23 cellular contexts compared by ENCODE assay signal in the genomic region with DNA sequence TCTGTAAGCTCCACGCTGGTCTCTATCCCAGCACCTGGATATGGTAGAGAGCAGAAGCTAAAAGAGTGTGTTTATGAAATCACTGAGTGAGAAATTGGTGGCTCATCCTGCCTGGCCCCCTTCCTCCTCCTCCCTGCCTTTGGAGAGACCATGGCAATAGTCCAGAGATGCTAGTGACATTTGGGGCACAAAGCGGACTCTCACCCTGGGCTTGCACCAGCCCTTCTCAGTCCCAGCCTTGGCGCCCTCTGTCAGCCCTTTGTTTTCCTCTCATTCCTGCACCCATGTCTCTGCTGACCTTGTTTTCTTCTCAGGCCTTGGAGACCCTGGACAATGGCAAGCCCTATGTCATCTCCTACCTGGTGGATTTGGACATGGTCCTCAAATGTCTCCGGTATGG. TPM values are rescaled to one million over a fixed set of nuclear protein-coding genes. Genes with fewer than 3 reads are reported as not detected.
"Had no signal": no experiment of that assay in that cellular context is flagged by ENCODE, and none has a peak within 500 bp of the region (broad histone marks: within the 10 kb centered on the region; RNA-seq: fewer than 3 reads in every experiment).

No MANE protein-coding gene starts in this region.

- H3K27ac ChIP-seq: breast epithelium had no signal

- H3K27me3 Mint-ChIP-seq: activated B cell treated with CpG ODN at 0.5 μM for 24 hours; activated CD8-positive, alpha-beta memory T cell treated with anti-CD3 and anti-CD28 coated beads, Interleukin-2, amount 10 ng/mL, durations not matched to agents 7 days and 5 days; activated naive CD4-positive, alpha-beta T cell treated with anti-CD3 and anti-CD28 coated beads, Interleukin-2, amount 50 U/mL, for 24 hours; activated T-cell treated with anti-CD3 and anti-CD28 coated beads, Interleukin-2, amount 50 U/mL, for 24 hours; IgD-negative memory B cell; T-helper 17 cell had no signal

- H3K9me3 Mint-ChIP-seq: activated B cell treated with CpG ODN at 0.5 μM for 24 hours; activated CD4-positive, alpha-beta T cell treated with anti-CD3 and anti-CD28 coated beads, Interleukin-2, amount 10 ng/mL, durations not matched to agents 24 days and 14 days; activated naive CD4-positive, alpha-beta T cell treated with anti-CD3 and anti-CD28 coated beads, Interleukin-2, amount 50 U/mL, for 24 hours; activated T-cell treated with anti-CD3 and anti-CD28 coated beads, Interleukin-2, amount 50 U/mL, for 24 hours; activated T-helper 1 cell treated with anti-CD3 and anti-CD28 coated beads, Interleukin-12 subunit alpha, Interleukin-12 subunit beta, Interleukin-2, Interleukin-4 antibody, amounts not matched to agents 30 ng/mL and 10 ng/mL and 1 ng/mL, durations not matched to agents 14 hours and 24 hours and 36 hours; IgD-negative memory B cell had no signal

- H3K27ac Mint-ChIP-seq: activated B cell treated with CpG ODN at 0.5 μM for 24 hours; activated CD4-positive, alpha-beta T cell treated with anti-CD3 and anti-CD28 coated beads, Interleukin-2, amount 10 ng/mL, durations not matched to agents 24 days and 14 days; activated CD8-positive, alpha-beta memory T cell treated with anti-CD3 and anti-CD28 coated beads, Interleukin-2, amount 10 ng/mL, durations not matched to agents 7 days and 5 days; activated naive CD4-positive, alpha-beta T cell treated with anti-CD3 and anti-CD28 coated beads, Interleukin-2, amount 50 U/mL, for 24 hours; activated T-cell treated with anti-CD3 and anti-CD28 coated beads, Interleukin-2, amount 50 U/mL, for 24 hours; activated T-helper 1 cell treated with anti-CD3 and anti-CD28 coated beads, Interleukin-12 subunit alpha, Interleukin-12 subunit beta, Interleukin-2, Interleukin-4 antibody, amounts not matched to agents 30 ng/mL and 10 ng/mL and 1 ng/mL, durations not matched to agents 14 hours and 24 hours and 36 hours; IgD-negative memory B cell; T-helper 17 cell had no signal

- H3K4me3 Mint-ChIP-seq: activated B cell treated with CpG ODN at 0.5 μM for 24 hours; activated CD4-positive, alpha-beta T cell treated with anti-CD3 and anti-CD28 coated beads, Interleukin-2, amount 10 ng/mL, durations not matched to agents 24 days and 14 days; activated CD8-positive, alpha-beta memory T cell treated with anti-CD3 and anti-CD28 coated beads, Interleukin-2, amount 10 ng/mL, durations not matched to agents 7 days and 5 days; activated naive CD4-positive, alpha-beta T cell treated with anti-CD3 and anti-CD28 coated beads, Interleukin-2, amount 50 U/mL, for 24 hours; activated T-cell treated with anti-CD3 and anti-CD28 coated beads, Interleukin-2, amount 50 U/mL, for 24 hours; activated T-helper 1 cell treated with anti-CD3 and anti-CD28 coated beads, Interleukin-12 subunit alpha, Interleukin-12 subunit beta, Interleukin-2, Interleukin-4 antibody, amounts not matched to agents 30 ng/mL and 10 ng/mL and 1 ng/mL, durations not matched to agents 14 hours and 24 hours and 36 hours; IgD-negative memory B cell; T-helper 17 cell had no signal

- ATAC-seq: activated CD8-positive, alpha-beta memory T cell treated with anti-CD3 and anti-CD28 coated beads, Interleukin-2, amount 10 ng/mL, durations not matched to agents 7 days and 5 days; T-helper 17 cell had no signal

- H3K27me3 ChIP-seq: breast epithelium had no signal

- H3K36me3 Mint-ChIP-seq: activated CD8-positive, alpha-beta memory T cell treated with anti-CD3 and anti-CD28 coated beads, Interleukin-2, amount 10 ng/mL, durations not matched to agents 7 days and 5 days had no signal

- H3K4me1 Mint-ChIP-seq: activated B cell treated with CpG ODN at 0.5 μM for 24 hours; activated CD4-positive, alpha-beta T cell treated with anti-CD3 and anti-CD28 coated beads, Interleukin-2, amount 10 ng/mL, durations not matched to agents 24 days and 14 days; activated naive CD4-positive, alpha-beta T cell treated with anti-CD3 and anti-CD28 coated beads, Interleukin-2, amount 50 U/mL, for 24 hours; T-helper 17 cell had no signal

- H3K36me3 ChIP-seq: breast epithelium had no signal

- DNase-seq: activated B cell treated with CpG ODN at 0.5 μM for 24 hours; activated CD4-positive, alpha-beta T cell treated with anti-CD3 and anti-CD28 coated beads for 1 hour; activated CD4-positive, alpha-beta T cell treated with anti-CD3 and anti-CD28 coated beads, Interleukin-2, amount 10 ng/mL, durations not matched to agents 24 days and 14 days; activated CD4-positive, alpha-beta T cell treated with anti-CD3 and anti-CD28 coated beads, Interleukin-2, amount 50 U/mL, for 48 hours; activated CD8-positive, alpha-beta memory T cell treated with anti-CD3 and anti-CD28 coated beads, Interleukin-2, amount 10 ng/mL, durations not matched to agents 7 days and 5 days; activated effector memory CD4-positive, alpha-beta T cell treated with Interleukin-2 at 50 U/mL for 16 hours; activated naive CD4-positive, alpha-beta T cell; activated T-cell treated with anti-CD3 and anti-CD28 coated beads, Interleukin-2, amount 50 U/mL, for 24 hours; KG1; MV-4-11; NCI-H1105; NCI-H1436; NCI-H1694 treated with DMSO at 0.1 percent for 48 hours; NCI-H2029 treated with DMSO at 0.1 percent for 48 hours; NCI-H510A treated with DMSO at 0.1 percent for 48 hours; SHP77 treated with DMSO at 0.1 percent for 48 hours; T-helper 17 cell; T-helper 9 cell had no signal

- H3K9me3 ChIP-seq: breast epithelium had no signal

- H3K4me3 ChIP-seq: breast epithelium had no signal

- H3K4me1 ChIP-seq: breast epithelium had no signal

RNA-seq across cellular contexts. Expression of gene ALDH2, which starts 18.2 kb away (rescaled TPM):
- total RNA-seq: MCF 10A had no signal
